Comparison of ENCODE assay signal across 9 cellular contexts in the genomic region with DNA sequence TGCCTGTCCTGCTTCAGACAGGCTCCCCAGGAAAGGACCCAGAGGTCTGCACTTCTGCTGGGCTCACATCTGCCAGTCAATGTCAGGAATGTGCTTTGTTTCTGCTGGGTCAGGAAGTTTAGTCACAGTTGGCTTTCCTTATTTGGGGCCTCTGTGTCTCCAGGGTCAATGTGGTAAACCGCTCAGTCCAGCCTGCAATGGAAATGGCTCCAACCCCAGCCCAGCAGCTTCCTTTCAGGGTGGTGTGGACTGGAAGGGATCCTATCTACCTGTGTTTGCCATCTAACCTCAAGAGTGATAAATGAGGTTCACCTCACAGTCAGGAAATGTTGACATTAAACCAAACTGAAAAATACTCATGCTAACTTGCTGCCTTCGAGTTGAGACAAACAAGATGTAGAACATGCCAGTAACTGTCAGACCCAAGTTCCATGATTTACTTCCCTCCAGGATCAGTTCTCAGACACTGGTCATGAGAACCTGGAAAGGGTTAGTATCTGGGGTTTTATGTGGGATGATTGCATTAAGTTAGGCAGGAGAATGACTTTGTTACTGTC. TPM values are rescaled to one million over a fixed set of nuclear protein-coding genes. Genes with fewer than 3 reads are reported as not detected.
DNase-seq lines count a peak whose midpoint lies in the region; ATAC-seq and TF ChIP-seq lines count a peak whose summit lies in the region.
"Had no signal": no experiment of that assay in that cellular context is flagged by ENCODE, and none has a peak within 500 bp of the region (broad histone marks: within the 10 kb centered on the region; RNA-seq: fewer than 3 reads in every experiment).

No MANE protein-coding gene starts in this region.

- in situ Hi-C loops in transverse colon (cut with MboI; ENCODE audit: low pct_ligation_motif_present in 1 of 4, low pct_unique_long_range_greater_than_20kb in 1 of 4, low sequenced_read_pairs in 3 of 4), result loop anchor here in 3 of 4 donors (10.0 to 25.0 kb wide), 2 partner anchors 293 to 871 kb away; no protein-coding TSS in a partner anchor

- intact Hi-C loops in transverse colon (cut with DNase I; ENCODE audit: low total_unique reads), result loop anchor here (5.0 kb wide), 1 partner anchor 301 kb away; no protein-coding TSS in a partner anchor

- no peak overlapping the region for H3K4me3 ChIP-seq in transverse colon

- POLR2A ChIA-PET in activated CD8-positive, alpha-beta T cell treated with anti-CD3 and anti-CD28 coated beads, Interleukin-2, amount 10 ng/mL, durations not matched to agents 7 days and 5 days (lab: Charles Lee), result interaction anchor here (1.5 to 3.1 kb wide), 3 partner anchors 9 to 20 kb away, joined by 4 to 16 read pairs (median 7); a partner anchor contains a TSS

- H3K36me3 Mint-ChIP-seq in activated T-cell treated with anti-CD3 and anti-CD28 coated beads, Interleukin-2, amount 50 U/mL, for 24 hours (ENCODE audit: low read depth), result peaks cover 72% of the 10 kb centered on the region
- peaks cover 63% of the 10 kb centered on the region for H3K36me3 Mint-ChIP-seq in activated CD8-positive, alpha-beta T cell treated with anti-CD3 and anti-CD28 coated beads, Interleukin-2, amount 10 ng/mL, durations not matched to agents 7 days and 5 days (ENCODE audit: low read depth)

- TF ChIP-seq EP300 in transverse colon (IDR thresholded peaks at IDR 0.05; ENCODE audit: low read depth), result no peak

- H3K4me3 Mint-ChIP-seq in activated T-cell treated with anti-CD3 and anti-CD28 coated beads, Interleukin-2, amount 50 U/mL, for 24 hours, result peak overlapping the region; percentile 10
- H3K4me3 Mint-ChIP-seq in activated CD8-positive, alpha-beta T cell treated with anti-CD3 and anti-CD28 coated beads, Interleukin-2, amount 10 ng/mL, durations not matched to agents 7 days and 5 days, result peak overlapping the region; percentile 27

- H3K27ac Mint-ChIP-seq in activated T-cell treated with anti-CD3 and anti-CD28 coated beads, Interleukin-2, amount 50 U/mL, for 24 hours, result peak overlapping the region; percentile 88
- H3K27ac Mint-ChIP-seq in activated CD8-positive, alpha-beta T cell treated with anti-CD3 and anti-CD28 coated beads, Interleukin-2, amount 10 ng/mL, durations not matched to agents 7 days and 5 days, result peak overlapping the region; percentile 64

- CTCF ChIA-PET in activated CD8-positive, alpha-beta T cell treated with anti-CD3 and anti-CD28 coated beads, Interleukin-2, amount 10 ng/mL, durations not matched to agents 7 days and 5 days (lab: Charles Lee), result interaction anchor here (0.8 to 12.1 kb wide), 19 partner anchors 9 to 243 kb away, joined by 3 to 155 read pairs (median 6); no protein-coding TSS in a partner anchor

- H3K36me3 ChIP-seq in transverse colon, result peaks cover 0 to 42% (median 16%) of the 10 kb centered on the region in 4 donors

- H3K9me3 ChIP-seq in transverse colon, result no peaks in the 10 kb centered on the region

- no peak for TF ChIP-seq POLR2A in transverse colon (IDR thresholded peaks at IDR 0.05)

- DNase-seq in activated T-cell treated with anti-CD3 and anti-CD28 coated beads, Interleukin-2, amount 50 U/mL, for 24 hours, result no peak
- DNase-seq in activated T-cell treated with anti-CD3 and anti-CD28 coated beads, Interleukin-2, amount 50 U/mL, for 1 hour, result no peak
- peak; percentile 51 for DNase-seq in activated CD8-positive, alpha-beta T cell treated with anti-CD3 and anti-CD28 coated beads, Interleukin-2, amount 10 ng/mL, durations not matched to agents 7 days and 5 days
- peak; percentile 70 for DNase-seq in hepatic stellate cell (ENCODE audit: low spot score)
- DNase-seq in transverse colon, result no peak
- DNase-seq in NOMO-1 treated with dmso at 0.1 percent for 144 hours (lab: John Stamatoyannopoulos, UW; ENCODE audit: unreplicated experiment), result no peak
- no peak for DNase-seq in germinal center (ENCODE audit: low spot score)
- DNase-seq: DMS79 treated with DMSO at 0.1 percent for 48 hours had no signal

- H3K27me3 Mint-ChIP-seq in activated T-cell treated with anti-CD3 and anti-CD28 coated beads, Interleukin-2, amount 50 U/mL, for 24 hours, result no peaks in the 10 kb centered on the region
- no peaks in the 10 kb centered on the region for H3K27me3 Mint-ChIP-seq in activated CD8-positive, alpha-beta T cell treated with anti-CD3 and anti-CD28 coated beads, Interleukin-2, amount 10 ng/mL, durations not matched to agents 7 days and 5 days (ENCODE audit: low read depth)

- H3K27me3 ChIP-seq in transverse colon, result no peaks in the 10 kb centered on the region

- H3K27ac ChIP-seq in transverse colon, result peak overlapping the region in 3 of 4 donors; percentile 6 to 42 (median 28)

- WGBS in transverse colon (ENCODE audit: low coverage in 1 of 2), 2 donors, result 51 to 71% methylated on average over 1 to 2 of the region's 2 CpGs

- H3K9me3 Mint-ChIP-seq in activated T-cell treated with anti-CD3 and anti-CD28 coated beads, Interleukin-2, amount 50 U/mL, for 24 hours, result no peaks in the 10 kb centered on the region
- H3K9me3 Mint-ChIP-seq in activated CD8-positive, alpha-beta T cell treated with anti-CD3 and anti-CD28 coated beads, Interleukin-2, amount 10 ng/mL, durations not matched to agents 7 days and 5 days (ENCODE audit: insufficient read depth), result no peaks in the 10 kb centered on the region

- no peak for TF ChIP-seq CTCF in transverse colon (IDR thresholded peaks at IDR 0.05)

- peaks cover 35% of the 10 kb centered on the region for H3K4me1 Mint-ChIP-seq in activated T-cell treated with anti-CD3 and anti-CD28 coated beads, Interleukin-2, amount 50 U/mL, for 24 hours (ENCODE audit: low read depth)
- peaks cover 56% of the 10 kb centered on the region for H3K4me1 Mint-ChIP-seq in activated CD8-positive, alpha-beta T cell treated with anti-CD3 and anti-CD28 coated beads, Interleukin-2, amount 10 ng/mL, durations not matched to agents 7 days and 5 days (ENCODE audit: low read depth)

- H3K4me1 ChIP-seq in transverse colon, result peaks cover 0 to 20% (median 11%) of the 10 kb centered on the region in 4 donors

- peak; percentile 17 for ATAC-seq in activated CD8-positive, alpha-beta T cell treated with anti-CD3 and anti-CD28 coated beads, Interleukin-2, amount 10 ng/mL, durations not matched to agents 7 days and 5 days
- no peak for ATAC-seq in HG02678 (IDR thresholded peaks at IDR 0.05; ENCODE audit: unreplicated experiment)

RNA-seq across cellular contexts. Expression of a gene that starts 20.3 kb away (rescaled TPM):
- 1,000 to 10,000 TPM; 3,150 to 3,216 TPM for total RNA-seq in activated CD8-positive, alpha-beta T cell treated with anti-CD3 and anti-CD28 coated beads, Interleukin-2, amount 10 ng/mL, durations not matched to agents 7 days and 5 days
- 100 to 1,000 TPM; 202 to 407 (median 320) TPM for total RNA-seq in transverse colon

RNA-seq across cellular contexts. Expression of a gene that starts 40.8 kb away (rescaled TPM):
- 10 to 100 TPM; 37.4 to 44.7 TPM for total RNA-seq in activated CD8-positive, alpha-beta T cell treated with anti-CD3 and anti-CD28 coated beads, Interleukin-2, amount 10 ng/mL, durations not matched to agents 7 days and 5 days
- total RNA-seq in transverse colon, result 100 to 1,000 TPM in 3 of 4 donors, 10 to 100 TPM in 1; 80.3 to 657 (median 105) TPM

Comparison
In these comparisons a context has a peak if more than half of its experiments do, and no peak if none do; other contexts are left out.
1. DNase-seq: peak in activated CD8-positive, alpha-beta T cell treated with anti-CD3 and anti-CD28 coated beads, Interleukin-2, amount 10 ng/mL, durations not matched to agents 7 days and 5 days (single experiment) and hepatic stellate cell (single experiment); none in activated T-cell treated with anti-CD3 and anti-CD28 coated beads, Interleukin-2, amount 50 U/mL, for 24 hours (single experiment), activated T-cell treated with anti-CD3 and anti-CD28 coated beads, Interleukin-2, amount 50 U/mL, for 1 hour (single experiment), transverse colon (single experiment), NOMO-1 treated with dmso at 0.1 percent for 144 hours (single experiment) and germinal center (single experiment).
2. RNA of a gene that starts 20.3 kb away (total RNA-seq): 3,150 to 3,216 TPM in activated CD8-positive, alpha-beta T cell treated with anti-CD3 and anti-CD28 coated beads, Interleukin-2, amount 10 ng/mL, durations not matched to agents 7 days and 5 days; 202 to 407 TPM in transverse colon; every median in the first group is over 4 times any median in the second.